In the genomic region with DNA sequence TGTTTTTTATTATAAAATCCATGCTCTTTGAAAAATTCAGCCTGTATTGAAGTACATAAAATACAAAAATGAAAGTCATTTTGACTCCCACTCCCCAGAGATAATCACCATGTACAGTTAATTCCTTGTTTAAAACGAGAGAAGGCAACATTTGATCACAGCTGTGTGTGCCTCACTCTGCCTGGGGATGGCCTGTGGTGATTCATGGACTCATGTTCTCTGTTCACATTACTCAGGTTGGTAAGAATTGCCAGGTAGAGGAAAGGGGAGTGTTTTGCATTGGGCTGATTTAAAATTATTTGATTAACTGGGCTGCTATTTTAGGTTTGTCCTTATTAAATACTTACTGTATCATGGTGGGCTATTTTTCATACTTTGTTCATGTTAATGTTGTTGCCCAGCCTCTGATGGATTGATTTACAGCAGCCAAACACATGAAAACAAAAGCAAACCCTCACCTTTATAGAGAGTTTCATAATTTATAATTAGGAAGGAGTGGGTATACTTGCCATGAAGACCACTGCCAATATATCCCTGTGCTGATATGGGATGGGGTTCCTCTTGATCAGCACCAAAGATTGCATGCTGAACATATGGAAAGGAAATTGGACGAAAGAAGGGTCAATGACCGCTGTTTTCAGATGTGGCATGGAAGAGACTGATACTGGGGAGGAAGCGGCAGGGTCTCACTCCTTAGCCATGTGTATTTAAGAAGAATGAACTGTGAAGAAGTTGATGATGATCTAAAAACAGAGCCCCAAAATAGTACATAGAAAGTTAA, we compare ENCODE assay signal across 8 cellular contexts. TPM values are rescaled to one million over a fixed set of nuclear protein-coding genes. Genes with fewer than 3 reads are reported as not detected.
DNase-seq lines count a peak whose midpoint lies in the region; ATAC-seq and TF ChIP-seq lines count a peak whose summit lies in the region.

No MANE protein-coding gene starts in this region.

- H3K27ac ChIP-seq in uterus = peak overlapping the region in 1 of 2 donors; percentile 99

- no peak for TF ChIP-seq CTCF in fibroblast of the aortic adventitia (IDR thresholded peaks at IDR 0.05; ENCODE audit: insufficient read depth, low read length)
- no peak for TF ChIP-seq CTCF in uterus (IDR thresholded peaks at IDR 0.05)

- no peaks in the 10 kb centered on the region for H3K4me1 ChIP-seq in uterus

- H3K36me3 Mint-ChIP-seq in activated CD4-positive, alpha-beta T cell treated with anti-CD3 and anti-CD28 coated beads, Interleukin-2, amount 10 ng/mL, durations not matched to agents 24 days and 14 days (ENCODE audit: low read depth) = peaks cover 28% of the 10 kb centered on the region
- H3K36me3 Mint-ChIP-seq in stimulated activated memory B cell treated with anti-CD40 and anti-IgM and Interleukin-4, amounts not matched to agents 10 μg/mL and 1 μg/mL and 100 μg/mL, for 72 hours = peaks cover 8% of the 10 kb centered on the region

- peaks cover 57% of the 10 kb centered on the region for H3K4me1 Mint-ChIP-seq in activated CD4-positive, alpha-beta T cell treated with anti-CD3 and anti-CD28 coated beads, Interleukin-2, amount 10 ng/mL, durations not matched to agents 24 days and 14 days
- H3K4me1 Mint-ChIP-seq in stimulated activated memory B cell treated with anti-CD40 and anti-IgM and Interleukin-4, amounts not matched to agents 10 μg/mL and 1 μg/mL and 100 μg/mL, for 72 hours = peaks cover 67% of the 10 kb centered on the region

- ATAC-seq in activated CD4-positive, CD25-positive, alpha-beta regulatory T cell treated with anti-CD3 and anti-CD28 coated beads, Interleukin-2, amount 50 U/mL, for 24 hours = peak; percentile 7 to 13
- ATAC-seq in stimulated activated memory B cell treated with anti-CD40 and anti-IgM and Interleukin-4, amounts not matched to agents 10 μg/mL and 1 μg/mL and 100 μg/mL, for 72 hours = no peak
- ATAC-seq in esophagus mucosa (no peak), GM19397 (IDR thresholded peaks at IDR 0.05; ENCODE audit: unreplicated experiment) (no peak)

- peak overlapping the region; percentile 100 for H3K27ac Mint-ChIP-seq in activated CD4-positive, alpha-beta T cell treated with anti-CD3 and anti-CD28 coated beads, Interleukin-2, amount 10 ng/mL, durations not matched to agents 24 days and 14 days
- peak overlapping the region; percentile 99 for H3K27ac Mint-ChIP-seq in stimulated activated memory B cell treated with anti-CD40 and anti-IgM and Interleukin-4, amounts not matched to agents 10 μg/mL and 1 μg/mL and 100 μg/mL, for 72 hours

- no peaks in the 10 kb centered on the region for H3K9me3 ChIP-seq in uterus

- peak overlapping the region; percentile 94 for H3K4me3 Mint-ChIP-seq in activated CD4-positive, alpha-beta T cell treated with anti-CD3 and anti-CD28 coated beads, Interleukin-2, amount 10 ng/mL, durations not matched to agents 24 days and 14 days
- peak overlapping the region; percentile 91 for H3K4me3 Mint-ChIP-seq in stimulated activated memory B cell treated with anti-CD40 and anti-IgM and Interleukin-4, amounts not matched to agents 10 μg/mL and 1 μg/mL and 100 μg/mL, for 72 hours

- no peaks in the 10 kb centered on the region for H3K36me3 ChIP-seq in uterus

- no peak for DNase-seq in activated CD4-positive, CD25-positive, alpha-beta regulatory T cell treated with anti-CD3 and anti-CD28 coated beads, Interleukin-2, amount 50 U/mL, for 72 hours
- DNase-seq in activated CD4-positive, alpha-beta T cell treated with anti-CD3 and anti-CD28 coated beads, Interleukin-2, amount 10 ng/mL, durations not matched to agents 24 days and 14 days = peak; percentile 65
- DNase-seq in fibroblast of the aortic adventitia (ENCODE audit: low read depth) (no peak), uterus (no peak)

- peaks cover 1% of the 10 kb centered on the region for H3K27me3 Mint-ChIP-seq in activated CD4-positive, alpha-beta T cell treated with anti-CD3 and anti-CD28 coated beads, Interleukin-2, amount 10 ng/mL, durations not matched to agents 24 days and 14 days
- H3K27me3 Mint-ChIP-seq in stimulated activated memory B cell treated with anti-CD40 and anti-IgM and Interleukin-4, amounts not matched to agents 10 μg/mL and 1 μg/mL and 100 μg/mL, for 72 hours = no peaks in the 10 kb centered on the region

- H3K9me3 Mint-ChIP-seq in activated CD4-positive, alpha-beta T cell treated with anti-CD3 and anti-CD28 coated beads, Interleukin-2, amount 10 ng/mL, durations not matched to agents 24 days and 14 days = no peaks in the 10 kb centered on the region
- no peaks in the 10 kb centered on the region for H3K9me3 Mint-ChIP-seq in stimulated activated memory B cell treated with anti-CD40 and anti-IgM and Interleukin-4, amounts not matched to agents 10 μg/mL and 1 μg/mL and 100 μg/mL, for 72 hours

- intact Hi-C loops in activated CD4-positive, alpha-beta T cell treated with anti-CD3 and anti-CD28 coated beads, Interleukin-2, amount 10 ng/mL, durations not matched to agents 24 days and 14 days (cut with micrococcal nuclease) = loop anchor here (5.0 kb wide), 2 partner anchors 480 to 655 kb away; a partner anchor contains a TSS
- intact Hi-C loops in uterus (cut with DNase I; ENCODE audit: low total_unique reads) = no loop called here

- H3K4me3 ChIP-seq in fibroblast of the aortic adventitia (ENCODE audit: low read depth, low read length) = peak overlapping the region; percentile 23
- no peak overlapping the region for H3K4me3 ChIP-seq in uterus

- no peak for TF ChIP-seq POLR2A in uterus (IDR thresholded peaks at IDR 0.05)

- H3K27me3 ChIP-seq in uterus = no peaks in the 10 kb centered on the region

RNA-seq across cellular contexts. Expression of a gene that starts 3.0 kb away (rescaled TPM):
- total RNA-seq in activated CD4-positive, alpha-beta T cell treated with anti-CD3 and anti-CD28 coated beads, Interleukin-2, amount 10 ng/mL, durations not matched to agents 24 days and 14 days = 45.4 and 46.5 TPM in 2 replicates
- 56.5 and 76.9 TPM in 2 replicates for total RNA-seq in fibroblast of the aortic adventitia (ENCODE audit: low replicate concordance)
- 16.5 TPM for total RNA-seq in esophagus mucosa
- total RNA-seq in uterus = 100 to 1,000 TPM in 2 of 4 donors, 10 to 100 TPM in 2; 16.1 to 126 (median 82.4) TPM

RNA-seq across cellular contexts. Expression of a gene that starts 3.9 kb away (rescaled TPM):
- 21.8 and 22.2 TPM in 2 replicates for total RNA-seq in activated CD4-positive, alpha-beta T cell treated with anti-CD3 and anti-CD28 coated beads, Interleukin-2, amount 10 ng/mL, durations not matched to agents 24 days and 14 days
- 7.0 and 11.1 TPM in 2 replicates for total RNA-seq in fibroblast of the aortic adventitia (ENCODE audit: low replicate concordance)
- 5.9 TPM for total RNA-seq in esophagus mucosa
- 10 to 100 TPM in 3 of 4 donors, 1 to 10 TPM in 1; 4.6 to 34.4 (median 11.2) TPM for total RNA-seq in uterus

RNA-seq across cellular contexts. Expression of a gene that starts 33.0 kb away (rescaled TPM):
- total RNA-seq in activated CD4-positive, alpha-beta T cell treated with anti-CD3 and anti-CD28 coated beads, Interleukin-2, amount 10 ng/mL, durations not matched to agents 24 days and 14 days = 8.1 TPM in 2 replicates
- 0.98 and 2.5 TPM in 2 replicates for total RNA-seq in fibroblast of the aortic adventitia (ENCODE audit: low replicate concordance)
- 14.0 TPM for total RNA-seq in esophagus mucosa
- 10 to 100 TPM; 21.8 to 68.1 (median 26.8) TPM for total RNA-seq in uterus

RNA-seq across cellular contexts. Expression of a gene that starts 42.2 kb away (rescaled TPM):
- 0.31 and 0.33 TPM in 2 replicates for total RNA-seq in activated CD4-positive, alpha-beta T cell treated with anti-CD3 and anti-CD28 coated beads, Interleukin-2, amount 10 ng/mL, durations not matched to agents 24 days and 14 days
- 0.18 TPM in 1 of 2 replicates, not detected in the other for total RNA-seq in fibroblast of the aortic adventitia (ENCODE audit: low replicate concordance)
- 0.20 TPM for total RNA-seq in esophagus mucosa
- 1 to 10 TPM in 1 of 4 donors, under 1 TPM in 1, not detected in 2; 0.70 to 1.2 TPM for total RNA-seq in uterus

RNA-seq across cellular contexts. Expression of a gene that starts 42.3 kb away (rescaled TPM):
- 0.90 and 0.98 TPM in 2 replicates for total RNA-seq in activated CD4-positive, alpha-beta T cell treated with anti-CD3 and anti-CD28 coated beads, Interleukin-2, amount 10 ng/mL, durations not matched to agents 24 days and 14 days
- total RNA-seq in fibroblast of the aortic adventitia (ENCODE audit: low replicate concordance) (0.16 and 0.54 TPM in 2 replicates), esophagus mucosa (0.16 TPM), uterus (1 to 10 TPM in 2 of 4 donors, under 1 TPM in 2; 0.51 to 5.3 (median 2.8) TPM)

Comparison
In these comparisons a context has a peak if more than half of its experiments do, and no peak if none do; other contexts are left out.
1. ATAC-seq: peak in activated CD4-positive, CD25-positive, alpha-beta regulatory T cell treated with anti-CD3 and anti-CD28 coated beads, Interleukin-2, amount 50 U/mL, for 24 hours (2 of 2); none in stimulated activated memory B cell treated with anti-CD40 and anti-IgM and Interleukin-4, amounts not matched to agents 10 μg/mL and 1 μg/mL and 100 μg/mL, for 72 hours (single experiment), esophagus mucosa (single experiment) and GM19397 (single experiment).